11 cellular contexts compared by ENCODE assay signal in the genomic region with DNA sequence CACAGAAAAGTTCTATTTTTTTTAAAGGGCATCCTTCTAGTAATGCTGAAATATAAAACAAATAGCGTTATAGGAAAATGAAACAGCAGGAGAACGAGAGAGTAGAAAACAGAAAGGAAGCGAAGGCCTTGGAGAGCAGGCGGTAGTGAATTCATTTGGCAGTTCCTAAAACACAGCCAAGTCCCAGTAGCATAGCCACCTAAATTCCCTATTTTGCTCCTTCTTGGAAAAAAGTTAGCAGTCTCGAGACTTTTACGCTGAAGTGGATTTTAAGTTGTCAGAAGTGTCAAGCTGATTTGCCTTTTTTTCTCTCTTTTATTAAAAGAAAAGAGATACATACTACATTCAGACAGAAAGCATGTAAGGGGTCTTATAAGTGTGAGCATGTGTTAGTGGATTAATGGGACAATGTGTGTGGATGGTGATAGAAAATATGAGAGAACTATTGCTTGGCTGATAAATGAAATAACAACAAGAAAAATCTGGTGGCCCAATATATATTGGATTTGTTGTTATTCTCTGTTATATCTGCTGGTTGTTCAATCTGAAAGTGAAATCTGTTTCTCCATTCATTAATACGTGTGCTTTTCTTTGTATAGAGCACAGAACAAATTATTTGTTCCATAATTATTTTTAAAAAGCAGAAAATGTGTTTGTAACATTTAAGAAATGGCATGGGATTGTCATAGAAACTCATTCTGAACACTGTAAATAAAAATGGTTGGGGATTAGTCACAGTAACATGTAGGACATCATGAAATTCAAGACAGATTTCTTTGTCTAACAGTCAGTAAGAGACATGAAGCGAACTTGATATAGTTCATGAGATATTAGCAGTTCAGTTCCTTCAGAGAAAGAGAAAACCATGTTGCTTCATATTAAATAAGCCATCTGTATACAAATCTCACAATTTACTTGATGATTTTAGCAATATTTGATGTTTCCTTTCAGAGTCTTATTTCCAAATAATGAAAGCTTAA. TPM values are rescaled to one million over a fixed set of nuclear protein-coding genes. Genes with fewer than 3 reads are reported as not detected.
DNase-seq lines count a peak whose midpoint lies in the region; TF ChIP-seq lines count a peak whose summit lies in the region.
"Had no signal": no experiment of that assay in that cellular context is flagged by ENCODE, and none has a peak within 500 bp of the region (broad histone marks: within the 10 kb centered on the region; RNA-seq: fewer than 3 reads in every experiment).

No MANE protein-coding gene starts in this region.

- peaks cover 25% of the 10 kb centered on the region for H3K4me1 ChIP-seq in GM23248 (ENCODE audit: insufficient read depth)
- H3K4me1 ChIP-seq in breast epithelium: no peaks in the 10 kb centered on the region
- H3K4me1 ChIP-seq in right atrium auricular region: peaks cover 0 to 65% of the 10 kb centered on the region in 2 donors
- peaks cover 23% of the 10 kb centered on the region for H3K4me1 ChIP-seq in skeletal muscle satellite cell (ENCODE audit: control insufficient read depth, insufficient read depth, low read length)
- H3K4me1 ChIP-seq: BE2C had no signal

- intact Hi-C loops in breast epithelium (cut with DNase I; ENCODE audit: low total_unique reads): no loop called here

- no peaks in the 10 kb centered on the region for H3K9me2 ChIP-seq in GM23248 (ENCODE audit: insufficient read depth)

- no peaks in the 10 kb centered on the region for H3K27me3 ChIP-seq in GM23248 (replicated peaks; ENCODE audit: insufficient read depth)
- no peaks in the 10 kb centered on the region for H3K27me3 ChIP-seq in breast epithelium
- H3K27me3 ChIP-seq in right atrium auricular region: no peaks in the 10 kb centered on the region
- H3K27me3 ChIP-seq in skeletal muscle satellite cell (ENCODE audit: control insufficient read depth, insufficient read depth, low read length): no peaks in the 10 kb centered on the region
- H3K27me3 ChIP-seq: BE2C had no signal

- H3K4me2 ChIP-seq in GM23248 (ENCODE audit: unreplicated experiment) (peak overlapping the region; percentile 96), skeletal muscle satellite cell (ENCODE audit: low read length) (peak overlapping the region; percentile 80)

- peak overlapping the region; percentile 85 for H3K9ac ChIP-seq in GM23248
- peak overlapping the region; percentile 79 for H3K9ac ChIP-seq in skeletal muscle satellite cell (ENCODE audit: low read depth, low read length)

- in situ Hi-C loops in GM23248 (cut with MboI): no loop called here

- H3K79me2 ChIP-seq in GM23248 (ENCODE audit: insufficient read depth): 0 out of 2 replicates have a peak, but pooled peaks cover 13% of the 10 kb centered on the region

- TF ChIP-seq CTCF in breast epithelium (IDR thresholded peaks at IDR 0.05) (no peak), right atrium auricular region (IDR thresholded peaks at IDR 0.05) (no peak)

- H3K27ac ChIP-seq in GM23248 (peak overlapping the region; percentile 64), breast epithelium (peak overlapping the region; percentile 33 to 61), right atrium auricular region (peak overlapping the region; percentile 46 to 66)

- H4K20me1 ChIP-seq in GM23248 (ENCODE audit: insufficient read depth): no peaks in the 10 kb centered on the region

- H2AFZ ChIP-seq in GM23248: peak overlapping the region; percentile 92

- H3K36me3 ChIP-seq in GM23248 (ENCODE audit: low read depth): no peaks in the 10 kb centered on the region
- H3K36me3 ChIP-seq in breast epithelium: no peaks in the 10 kb centered on the region
- H3K36me3 ChIP-seq in right atrium auricular region: no peaks in the 10 kb centered on the region
- no peaks in the 10 kb centered on the region for H3K36me3 ChIP-seq in skeletal muscle satellite cell (ENCODE audit: insufficient read depth, low read length)
- H3K36me3 ChIP-seq: BE2C had no signal

- peak; percentile 70 for DNase-seq in GM23248
- no peak for DNase-seq in breast epithelium (ENCODE audit: low spot score in 2 of 2)
- DNase-seq in right atrium auricular region (ENCODE audit: low spot score): no peak
- no peak for DNase-seq in T-helper 2 cell
- no peak for DNase-seq in C1 segment of cervical spinal cord (lab: John Stamatoyannopoulos, UW)
- DNase-seq in SHP77 treated with DMSO at 0.1 percent for 48 hours (lab: John Stamatoyannopoulos, UW): no peak
- DNase-seq in dermis blood vessel endothelial cell: no peak
- DNase-seq: activated naive CD4-positive, alpha-beta T cell treated with anti-CD3 and anti-CD28 coated beads for 36 hours; BE2C; NCI-H345 had no signal

- H3K4me3 ChIP-seq in GM23248 (peak overlapping the region; percentile 67), breast epithelium (peak overlapping the region in 2 of 3 donors; percentile 14 to 48), right atrium auricular region (peak overlapping the region; percentile 17 to 28), skeletal muscle satellite cell (ENCODE audit: low read length) (peak overlapping the region; percentile 44)

- no peaks in the 10 kb centered on the region for H3F3A ChIP-seq in GM23248 (ENCODE audit: insufficient read depth)

- no peaks in the 10 kb centered on the region for H3K9me3 ChIP-seq in GM23248 (ENCODE audit: low read depth)
- no peaks in the 10 kb centered on the region for H3K9me3 ChIP-seq in breast epithelium
- H3K9me3 ChIP-seq in right atrium auricular region: no peaks in the 10 kb centered on the region
- no peaks in the 10 kb centered on the region for H3K9me3 ChIP-seq in skeletal muscle satellite cell (replicated peaks; ENCODE audit: low read length)
- H3K9me3 ChIP-seq: BE2C had no signal

- TF ChIP-seq POLR2A in breast epithelium (IDR thresholded peaks at IDR 0.05): no peak

- WGBS in GM23248 (ENCODE audit: low coverage in 1 of 2, low lambda C conversion rate in 2 of 2, missing lambda C conversion rate in 2 of 2), 2 experiments: 12 to 15% methylated on average over 8 of the region's 8 CpGs

RNA-seq across cellular contexts. Expression of gene NFIA, which starts 19.4 kb away (rescaled TPM):
- 3.4 and 4.0 TPM in 2 replicates for total RNA-seq in GM23248 (2014; rRNA removed; shearing (Covaris generic))
- 7.7 and 8.8 TPM in 2 replicates for polyA plus RNA-seq in GM23248 (2016; fragmentation: Nextera tagmentation; extraction: Ambion mirVana)
- 10 to 100 TPM; 54.9 to 87.5 (median 79.6) TPM for total RNA-seq in breast epithelium
- total RNA-seq in right atrium auricular region: 10 to 100 TPM; 75.3 to 81.3 TPM
- total RNA-seq in skeletal muscle satellite cell (2012; rRNA removed): 14.2 and 15.1 TPM in 2 replicates
- 12.4 and 23.2 TPM in 2 replicates for total RNA-seq in dermis blood vessel endothelial cell
